In the genomic region with DNA sequence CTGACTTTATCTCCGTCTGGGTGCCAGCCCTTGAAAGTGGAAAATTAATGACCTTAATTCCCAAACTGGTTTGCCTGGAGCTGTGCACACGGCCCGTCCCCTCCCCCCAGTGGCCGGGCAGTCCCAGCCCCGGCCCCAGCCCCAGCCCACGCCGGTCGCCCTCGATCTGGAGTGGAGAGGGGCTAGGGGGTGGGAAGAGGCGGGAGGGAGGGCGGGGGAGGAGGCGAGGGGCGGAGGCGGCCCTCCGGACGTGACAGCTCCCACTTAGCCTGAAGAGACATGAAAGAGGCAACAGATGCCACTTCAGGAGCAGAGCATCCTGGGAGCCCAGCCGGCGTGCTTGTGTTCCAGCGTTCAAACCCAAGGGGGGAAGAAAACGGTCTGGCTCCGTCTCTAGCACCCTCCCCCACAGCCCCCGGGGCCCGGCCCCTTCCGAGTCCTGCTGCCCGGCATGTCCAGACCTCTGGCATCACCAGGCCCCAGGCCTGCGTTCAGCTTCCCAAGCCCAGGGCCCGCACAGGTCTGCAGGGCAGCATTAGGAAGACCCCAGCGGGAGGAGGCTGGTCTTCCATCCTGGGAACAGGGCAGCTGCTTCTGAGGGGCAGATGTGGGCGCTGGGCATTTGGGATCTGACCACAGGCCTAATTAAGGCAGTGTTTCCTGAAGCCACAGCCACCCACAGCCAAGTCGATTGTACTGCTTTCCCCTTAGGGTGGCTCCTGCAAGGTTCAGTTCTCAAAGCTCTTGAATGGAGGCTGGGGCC, we compare ENCODE assay signal across 10 cellular contexts. TPM values are rescaled to one million over a fixed set of nuclear protein-coding genes. Genes with fewer than 3 reads are reported as not detected.
DNase-seq lines count a peak whose midpoint lies in the region; ATAC-seq and TF ChIP-seq lines count a peak whose summit lies in the region.
"Had no signal": no experiment of that assay in that cellular context is flagged by ENCODE, and none has a peak within 500 bp of the region (broad histone marks: within the 10 kb centered on the region; RNA-seq: fewer than 3 reads in every experiment).

No MANE protein-coding gene starts in this region.

- peak overlapping the region; percentile 24 for H2AFZ ChIP-seq in mesenchymal stem cell (ENCODE audit: low read depth, low read length)

- no peaks in the 10 kb centered on the region for H3K4me1 Mint-ChIP-seq in Caco-2 (ENCODE audit: low read depth, unreplicated experiment)
- H3K4me1 Mint-ChIP-seq: activated T-helper 17 cell treated with anti-CD3 and anti-CD28 coated beads, Interleukin-2, amount 50 U/mL, for 72 hours had no signal

- H4K8ac ChIP-seq in mesenchymal stem cell (ENCODE audit: low read length) = peak overlapping the region; percentile 84

- no peak overlapping the region for H3K9ac ChIP-seq in BLaER1 treated with 17β-estradiol and CSF1 and Interleukin-3, amounts not matched to agents 10 nM and 100 nM
- H3K9ac ChIP-seq in mesenchymal stem cell (ENCODE audit: low read length) = no peak overlapping the region

- CTCF ChIA-PET in Caco-2 (lab: Charles Lee) = no interaction called here

- H2BK5ac ChIP-seq in mesenchymal stem cell (ENCODE audit: low read depth, low read length, poor library complexity, severe bottlenecking) = no peak overlapping the region

- DNase-seq in NCI-H1417 (lab: John Stamatoyannopoulos, UW) (peak; percentile 68 to 88 (median 77)), body of pancreas (peak; percentile 18 to 61 (median 48)), mesenchymal stem cell (peak; percentile 18), Ammon's horn (ENCODE audit: low spot score) (no peak), Caco-2 (no peak), amniotic stem cell (lab: John Stamatoyannopoulos, UW) (no peak)

- H3K9me3 ChIP-seq in BLaER1 treated with 17β-estradiol and CSF1 and Interleukin-3, amounts not matched to agents 10 nM and 100 nM (replicated peaks in 1 of 11) = no peaks in the 10 kb centered on the region
- H3K9me3 ChIP-seq in body of pancreas (no peaks in the 10 kb centered on the region), mesenchymal stem cell (ENCODE audit: control insufficient read depth, low read length) (peaks cover 4% of the 10 kb centered on the region), Caco-2 (no peaks in the 10 kb centered on the region)
- H3K9me3 ChIP-seq: neutrophil had no signal

- 18 to 34% methylated on average over 14 to 25 of the region's 30 CpGs for WGBS in body of pancreas, 2 donors
- WGBS in mesenchymal stem cell = 11% methylated on average over 24 of the region's 30 CpGs

- H3K14ac ChIP-seq in mesenchymal stem cell (ENCODE audit: low read length in 2 of 2) = no peak overlapping the region

- no peaks in the 10 kb centered on the region; a peak in 2 of 22 replicates for H4K20me1 ChIP-seq in BLaER1 treated with 17β-estradiol and CSF1 and Interleukin-3, amounts not matched to agents 10 nM and 100 nM

- H2AK5ac ChIP-seq in mesenchymal stem cell (ENCODE audit: low read length, severe bottlenecking) = no peak overlapping the region

- H3K9me3 Mint-ChIP-seq in Caco-2 (ENCODE audit: unreplicated experiment) = no peaks in the 10 kb centered on the region
- H3K9me3 Mint-ChIP-seq: activated T-helper 17 cell treated with anti-CD3 and anti-CD28 coated beads, Interleukin-2, amount 50 U/mL, for 72 hours had no signal

- peaks cover 13% of the 10 kb centered on the region for H3K27me3 Mint-ChIP-seq in Caco-2 (ENCODE audit: insufficient read depth, unreplicated experiment)

- H3K18ac ChIP-seq in mesenchymal stem cell (ENCODE audit: low read depth in 1 of 2, low read length in 2 of 2) = peak overlapping the region; percentile 40 to 61

- ATAC-seq in body of pancreas = peak; percentile 85
- ATAC-seq in HG03565 (IDR thresholded peaks at IDR 0.05; ENCODE audit: unreplicated experiment) = no peak
- ATAC-seq: activated T-helper 17 cell treated with anti-CD3 and anti-CD28 coated beads, Interleukin-2, amount 50 U/mL, for 72 hours had no signal

- H3K36me3 ChIP-seq in BLaER1 treated with 17β-estradiol and CSF1 and Interleukin-3, amounts not matched to agents 10 nM and 100 nM = no peaks in the 10 kb centered on the region
- H3K36me3 ChIP-seq in body of pancreas (replicated peaks in 1 of 2; ENCODE audit: insufficient read depth in 1 of 2, low read depth in 2 of 2) = no peaks in the 10 kb centered on the region
- no peaks in the 10 kb centered on the region for H3K36me3 ChIP-seq in mesenchymal stem cell (ENCODE audit: control insufficient read depth in 1 of 2, insufficient read depth in 2 of 2, low read depth in 1 of 2, low read length in 2 of 2)
- H3K36me3 ChIP-seq in Caco-2 (ENCODE audit: control insufficient read depth, insufficient read depth, low read length) = no peaks in the 10 kb centered on the region
- H3K36me3 ChIP-seq: neutrophil had no signal

- TF ChIP-seq CTCF in body of pancreas (IDR thresholded peaks at IDR 0.05) (no peak), Caco-2 (IDR thresholded peaks at IDR 0.05; ENCODE audit: insufficient read depth in 1 of 2, low read depth in 1 of 2, low read length in 1 of 2, severe bottlenecking in 1 of 2, unreplicated experiment in 1 of 2) (no peak)

- H3K4me3 Mint-ChIP-seq in Caco-2 (ENCODE audit: unreplicated experiment) = no peak overlapping the region
- H3K4me3 Mint-ChIP-seq: activated T-helper 17 cell treated with anti-CD3 and anti-CD28 coated beads, Interleukin-2, amount 50 U/mL, for 72 hours had no signal

- no TSS peak for BruUV-seq in Caco-2 (replicated peaks; lab: Mats Ljungman, UMichigan)

- no peak overlapping the region for H4K91ac ChIP-seq in mesenchymal stem cell (ENCODE audit: low read length)

- H3K4me2 ChIP-seq in BLaER1 treated with 17β-estradiol and CSF1 and Interleukin-3, amounts not matched to agents 10 nM and 100 nM = peak overlapping the region in 10 of 11 experiments; percentile 11 to 54 (median 48); a peak in 15 of 22 replicates
- H3K4me2 ChIP-seq in mesenchymal stem cell (ENCODE audit: low read length, poor library complexity, severe bottlenecking) = peak overlapping the region; percentile 23

- no peaks in the 10 kb centered on the region for H3K36me3 Mint-ChIP-seq in Caco-2 (ENCODE audit: insufficient read depth, unreplicated experiment)

- peaks cover 5 to 23% (median 15%) of the 10 kb centered on the region in 11 experiments; a peak in 15 of 22 replicates for H3K27me3 ChIP-seq in BLaER1 treated with 17β-estradiol and CSF1 and Interleukin-3, amounts not matched to agents 10 nM and 100 nM
- no peaks in the 10 kb centered on the region for H3K27me3 ChIP-seq in body of pancreas
- H3K27me3 ChIP-seq in mesenchymal stem cell (ENCODE audit: control insufficient read depth in 1 of 2, insufficient read depth in 1 of 2, low read length in 2 of 2) = peaks cover 43 to 44% of the 10 kb centered on the region in 2 experiments
- H3K27me3 ChIP-seq in Caco-2 (replicated peaks; ENCODE audit: control insufficient read depth, insufficient read depth, low read length) = peaks cover 2% of the 10 kb centered on the region; the same call in 1 of the 2 replicates

- no peak overlapping the region for H2BK12ac ChIP-seq in mesenchymal stem cell (ENCODE audit: low read length in 2 of 2)

- peak overlapping the region in 1 of 2 experiments; percentile 65 for H3K4ac ChIP-seq in mesenchymal stem cell (ENCODE audit: low read depth in 1 of 2, low read length in 2 of 2)

- peak overlapping the region; percentile 50 for H2BK120ac ChIP-seq in mesenchymal stem cell (ENCODE audit: low read depth, low read length)

- no peak for TF ChIP-seq POLR2A in body of pancreas (IDR thresholded peaks at IDR 0.05)

- H3K4me1 ChIP-seq in BLaER1 treated with 17β-estradiol and CSF1 and Interleukin-3, amounts not matched to agents 10 nM and 100 nM = peaks cover 0 to 4% (median 2%) of the 10 kb centered on the region in 10 experiments; a peak in 5 of 20 replicates
- H3K4me1 ChIP-seq in body of pancreas = peaks cover 6% of the 10 kb centered on the region
- peaks cover 7% of the 10 kb centered on the region for H3K4me1 ChIP-seq in mesenchymal stem cell (ENCODE audit: control insufficient read depth, insufficient read depth, low read depth, low read length)
- no peaks in the 10 kb centered on the region for H3K4me1 ChIP-seq in Caco-2

- POLR2A ChIA-PET in Caco-2 (lab: Charles Lee) = no interaction called here

- intact Hi-C loops in body of pancreas (cut with DNase I) (no loop called here), Caco-2 (cut with micrococcal nuclease; ENCODE audit: unreplicated experiment) (no loop called here)

- no peak overlapping the region for H3K4me3 ChIP-seq in BLaER1 treated with 17β-estradiol and CSF1 and Interleukin-3, amounts not matched to agents 10 nM and 100 nM
- H3K4me3 ChIP-seq in body of pancreas (no peak overlapping the region), mesenchymal stem cell (ENCODE audit: insufficient read depth in 1 of 2, low read depth in 1 of 2, low read length in 2 of 2) (peak overlapping the region in 1 of 2 experiments; percentile 15), Caco-2 (ENCODE audit: low read depth, low read length) (no peak overlapping the region)

- H3K79me1 ChIP-seq in mesenchymal stem cell (replicated peaks; ENCODE audit: low read length, poor library complexity, severe bottlenecking) = no peaks in the 10 kb centered on the region

- H3K23ac ChIP-seq in mesenchymal stem cell (ENCODE audit: low read length in 2 of 2) = no peak overlapping the region

- no peak overlapping the region for H3K27ac ChIP-seq in BLaER1 treated with 17β-estradiol and CSF1 and Interleukin-3, amounts not matched to agents 10 nM and 100 nM
- H3K27ac ChIP-seq in body of pancreas (peak overlapping the region; percentile 14 to 69 (median 58)), mesenchymal stem cell (ENCODE audit: low read length, poor library complexity, severe bottlenecking) (no peak overlapping the region)
- H3K27ac ChIP-seq: neutrophil had no signal

- H2BK15ac ChIP-seq in mesenchymal stem cell (ENCODE audit: low read depth, poor library complexity, severe bottlenecking) = peak overlapping the region; percentile 39

- H3K27ac Mint-ChIP-seq in Caco-2 (ENCODE audit: unreplicated experiment) = no peak overlapping the region
- H3K27ac Mint-ChIP-seq: activated T-helper 17 cell treated with anti-CD3 and anti-CD28 coated beads, Interleukin-2, amount 50 U/mL, for 72 hours had no signal

RNA-seq across cellular contexts. Expression of gene LMO1, which starts 20.0 kb away (rescaled TPM):
- total RNA-seq in body of pancreas = 1 to 10 TPM in 1 of 2 donors, under 1 TPM in 1; 0.78 to 1.6 TPM
- polyA plus RNA-seq in mesenchymal stem cell (2013, experiment 1 of 2) = not detected
- not detected for polyA plus RNA-seq in mesenchymal stem cell (2013, experiment 2 of 2)
- total RNA-seq in Caco-2 (2022) = not detected in 2 replicates
- total RNA-seq: activated T-helper 17 cell treated with anti-CD3 and anti-CD28 coated beads, Interleukin-2, amount 50 U/mL, for 72 hours had no signal

Comparison
In these comparisons a context has a peak if more than half of its experiments do, and no peak if none do; other contexts are left out.
1. H3K27ac ChIP-seq: peak in body of pancreas (4 of 4); none in BLaER1 treated with 17β-estradiol and CSF1 and Interleukin-3, amounts not matched to agents 10 nM and 100 nM (0 of 11) and mesenchymal stem cell (single experiment).
2. DNase-seq: peak in NCI-H1417 (3 of 3), body of pancreas (4 of 4) and mesenchymal stem cell (single experiment); none in Ammon's horn (single experiment), Caco-2 (0 of 2) and amniotic stem cell (single experiment).